In genomic region chr2:121326628-121327027, GRCh38 we compare ENCODE assay signal across 32 cellular contexts. TPM values are rescaled to one million over a fixed set of nuclear protein-coding genes. Genes with fewer than 3 reads are reported as not detected.
"Had no signal": no experiment of that assay in that cellular context is flagged by ENCODE, and none has a peak within 500 bp of the region (broad histone marks: within the 10 kb centered on the region; RNA-seq: fewer than 3 reads in every experiment).

No MANE protein-coding gene starts in this region.

- H3K27me3 ChIP-seq: adrenal gland, body of pancreas, colonic mucosa, foreskin keratinocyte, gastrocnemius medialis, heart left ventricle had no signal

- H3K27ac Mint-ChIP-seq: activated B cell treated with CpG ODN at 0.5 μM for 24 hours; activated CD8-positive, alpha-beta T cell treated with anti-CD3 and anti-CD28 coated beads for 36 hours; activated naive CD4-positive, alpha-beta T cell treated with anti-CD3 and anti-CD28 coated beads for 36 hours; activated naive CD4-positive, alpha-beta T cell treated with anti-CD3 and anti-CD28 coated beads, Interleukin-2, amount 50 U/mL, for 24 hours; activated naive CD8-positive, alpha-beta T cell treated with anti-CD3 and anti-CD28 coated beads for 36 hours; activated naive CD8-positive, alpha-beta T cell treated with anti-CD3 and anti-CD28 coated beads, Interleukin-2, amount 50 U/mL, for 24 hours; activated T-cell treated with anti-CD3 and anti-CD28 coated beads, Interleukin-2, amount 50 U/mL, for 72 hours; T-helper 17 cell; T-helper 2 cell treated with Interferon-gamma antibody and Interleukin-4, amounts not matched to agents 5 μg/mL and 100 μg/mL, for 36 hours had no signal

- ATAC-seq: activated CD4-positive, CD25-positive, alpha-beta regulatory T cell treated with anti-CD3 and anti-CD28 coated beads, Interleukin-2, amount 50 U/mL, for 24 hours; activated CD8-positive, alpha-beta T cell treated with anti-CD3 and anti-CD28 coated beads for 36 hours; activated naive CD8-positive, alpha-beta T cell treated with anti-CD3 and anti-CD28 coated beads, Interleukin-2, amount 50 U/mL, for 24 hours; activated T-cell treated with anti-CD3 and anti-CD28 coated beads, Interleukin-2, amount 50 U/mL, for 72 hours; body of pancreas; foreskin keratinocyte; gastrocnemius medialis; heart left ventricle; T-helper 17 cell had no signal

- DNase-seq: activated B cell treated with CpG ODN at 0.5 μM for 24 hours; activated CD4-positive, alpha-beta T cell treated with anti-CD3 and anti-CD28 coated beads for 48 hours; activated CD4-positive, alpha-beta T cell treated with anti-CD3 and anti-CD28 coated beads, Interleukin-2, amount 50 U/mL, for 1 hour; activated CD4-positive, alpha-beta T cell treated with anti-CD3 and anti-CD28 coated beads, Interleukin-2, amount 50 U/mL, for 48 hours; activated CD8-positive, alpha-beta T cell treated with anti-CD3 and anti-CD28 coated beads for 36 hours; activated naive CD4-positive, alpha-beta T cell treated with anti-CD3 and anti-CD28 coated beads for 36 hours; activated naive CD8-positive, alpha-beta T cell treated with anti-CD3 and anti-CD28 coated beads for 36 hours; activated naive CD8-positive, alpha-beta T cell treated with anti-CD3 and anti-CD28 coated beads, Interleukin-2, amount 50 U/mL, for 24 hours; activated T-cell treated with anti-CD3 and anti-CD28 coated beads, Interleukin-2, amount 50 U/mL, for 1 hour; activated T-cell treated with anti-CD3 and anti-CD28 coated beads, Interleukin-2, amount 50 U/mL, for 72 hours; amygdala; aorta; body of pancreas; central memory CD4-positive, alpha-beta T cell; cerebellar nuclear complex; colonic mucosa; effector memory CD4-positive, alpha-beta T cell; erythroblast; foreskin keratinocyte; gastrocnemius medialis; glutamatergic neuron; heart left ventricle; T-helper 1 cell; T-helper 17 cell; T1000; WERI-Rb-1 had no signal

- H3K4me3 Mint-ChIP-seq: activated B cell treated with CpG ODN at 0.5 μM for 24 hours; activated CD8-positive, alpha-beta T cell treated with anti-CD3 and anti-CD28 coated beads for 36 hours; activated naive CD4-positive, alpha-beta T cell treated with anti-CD3 and anti-CD28 coated beads for 36 hours; activated naive CD4-positive, alpha-beta T cell treated with anti-CD3 and anti-CD28 coated beads, Interleukin-2, amount 50 U/mL, for 24 hours; activated naive CD8-positive, alpha-beta T cell treated with anti-CD3 and anti-CD28 coated beads for 36 hours; activated naive CD8-positive, alpha-beta T cell treated with anti-CD3 and anti-CD28 coated beads, Interleukin-2, amount 50 U/mL, for 24 hours; activated T-cell treated with anti-CD3 and anti-CD28 coated beads, Interleukin-2, amount 50 U/mL, for 72 hours; T-helper 17 cell; T-helper 2 cell treated with Interferon-gamma antibody and Interleukin-4, amounts not matched to agents 5 μg/mL and 100 μg/mL, for 36 hours had no signal

- H3K36me3 Mint-ChIP-seq: activated naive CD4-positive, alpha-beta T cell treated with anti-CD3 and anti-CD28 coated beads, Interleukin-2, amount 50 U/mL, for 24 hours; activated naive CD8-positive, alpha-beta T cell treated with anti-CD3 and anti-CD28 coated beads for 36 hours had no signal

- H3K36me3 ChIP-seq: adrenal gland, colonic mucosa, esophagus muscularis mucosa, gastrocnemius medialis, heart left ventricle, WERI-Rb-1 had no signal

- H3K27me3 Mint-ChIP-seq: activated naive CD8-positive, alpha-beta T cell treated with anti-CD3 and anti-CD28 coated beads, Interleukin-2, amount 50 U/mL, for 24 hours had no signal

- H3K4me3 ChIP-seq: adrenal gland, body of pancreas, colonic mucosa, esophagus muscularis mucosa, gastrocnemius medialis, heart left ventricle had no signal

- H3K4me1 ChIP-seq: adrenal gland, body of pancreas, colonic mucosa, esophagus muscularis mucosa, foreskin keratinocyte, gastrocnemius medialis, heart left ventricle had no signal

- H3K4me1 Mint-ChIP-seq: activated B cell treated with CpG ODN at 0.5 μM for 24 hours; activated naive CD4-positive, alpha-beta T cell treated with anti-CD3 and anti-CD28 coated beads, Interleukin-2, amount 50 U/mL, for 24 hours; activated naive CD8-positive, alpha-beta T cell treated with anti-CD3 and anti-CD28 coated beads for 36 hours; activated naive CD8-positive, alpha-beta T cell treated with anti-CD3 and anti-CD28 coated beads, Interleukin-2, amount 50 U/mL, for 24 hours; T-helper 17 cell had no signal

- H3K9me3 Mint-ChIP-seq: activated B cell treated with CpG ODN at 0.5 μM for 24 hours; activated CD8-positive, alpha-beta T cell treated with anti-CD3 and anti-CD28 coated beads for 36 hours; activated naive CD4-positive, alpha-beta T cell treated with anti-CD3 and anti-CD28 coated beads for 36 hours; activated naive CD4-positive, alpha-beta T cell treated with anti-CD3 and anti-CD28 coated beads, Interleukin-2, amount 50 U/mL, for 24 hours; activated naive CD8-positive, alpha-beta T cell treated with anti-CD3 and anti-CD28 coated beads for 36 hours; activated naive CD8-positive, alpha-beta T cell treated with anti-CD3 and anti-CD28 coated beads, Interleukin-2, amount 50 U/mL, for 24 hours; activated T-cell treated with anti-CD3 and anti-CD28 coated beads, Interleukin-2, amount 50 U/mL, for 72 hours; T-helper 2 cell treated with Interferon-gamma antibody and Interleukin-4, amounts not matched to agents 5 μg/mL and 100 μg/mL, for 36 hours had no signal

- H3K9me3 ChIP-seq: adrenal gland, body of pancreas, colonic mucosa, esophagus muscularis mucosa, gastrocnemius medialis, heart left ventricle had no signal

- H3K27ac ChIP-seq: adrenal gland, body of pancreas, colonic mucosa, esophagus muscularis mucosa, foreskin keratinocyte, gastrocnemius medialis, heart left ventricle, WERI-Rb-1 had no signal

RNA-seq across cellular contexts. Expression of gene TFCP2L1, which starts 41.6 kb away (rescaled TPM):
- total RNA-seq: dermis microvascular lymphatic vessel endothelial cell had no signal
